Comparison of ENCODE assay signal across 19 cellular contexts in the genomic region with DNA sequence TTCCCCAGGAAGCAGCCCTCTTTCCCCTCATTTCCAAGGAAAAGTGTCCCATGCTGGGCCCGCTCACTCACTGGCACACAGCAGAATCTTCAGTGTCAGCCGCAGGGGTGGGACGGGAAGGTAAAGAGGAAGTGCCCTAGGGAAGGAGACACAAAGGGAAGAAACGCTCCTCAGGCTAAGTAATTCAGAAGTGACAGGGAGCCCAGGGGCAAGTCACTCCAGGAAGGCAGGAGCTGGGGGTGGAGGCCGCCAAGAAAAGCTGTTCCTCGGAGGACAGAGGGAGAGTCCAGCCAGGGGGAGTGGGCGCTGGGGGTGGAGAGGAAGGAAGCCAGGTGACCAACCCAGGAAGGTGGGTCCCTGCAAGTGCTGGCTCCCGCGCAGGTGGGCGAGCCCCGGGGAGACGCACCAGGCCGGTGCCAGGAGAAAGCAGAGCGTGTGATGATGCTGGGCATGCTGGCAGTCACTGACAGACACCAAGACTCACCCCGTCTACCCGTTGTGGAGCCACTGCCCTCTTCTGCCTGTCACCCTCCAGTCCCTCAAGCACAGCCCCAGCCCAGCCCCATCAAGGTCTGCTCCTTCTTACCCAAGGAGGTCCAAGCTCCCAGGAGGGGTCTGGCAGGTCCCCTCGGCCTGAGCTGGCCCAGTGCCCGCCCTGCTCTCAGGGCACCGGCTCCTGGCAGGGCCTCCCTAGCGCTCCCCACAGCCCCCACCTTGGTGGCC. TPM values are rescaled to one million over a fixed set of nuclear protein-coding genes. Genes with fewer than 3 reads are reported as not detected.
DNase-seq lines count a peak whose midpoint lies in the region; ATAC-seq and TF ChIP-seq lines count a peak whose summit lies in the region.
"Had no signal": no experiment of that assay in that cellular context is flagged by ENCODE, and none has a peak within 500 bp of the region (broad histone marks: within the 10 kb centered on the region; RNA-seq: fewer than 3 reads in every experiment).

No MANE protein-coding gene starts in this region.

- no peaks in the 10 kb centered on the region for H3K9me3 Mint-ChIP-seq in immature natural killer cell
- H3K9me3 Mint-ChIP-seq: activated B cell treated with CpG ODN at 0.5 μM for 24 hours; stimulated activated effector memory CD8-positive, alpha-beta T cell treated with anti-CD3 and anti-CD28 coated beads, Interleukin-12 subunit alpha, Interleukin-12 subunit beta, amount 100 ng/mL, for 72 hours had no signal

- H3K27ac ChIP-seq in heart left ventricle: peak overlapping the region in 1 of 12 donors; percentile 2
- H3K27ac ChIP-seq: adrenal gland, PC-9, uterus had no signal

- no peaks in the 10 kb centered on the region for H3K36me3 Mint-ChIP-seq in immature natural killer cell

- peaks cover 0 to 44% (median 18%) of the 10 kb centered on the region in 12 donors for H3K4me1 ChIP-seq in heart left ventricle
- H3K4me1 ChIP-seq: uterus had no signal

- TF ChIP-seq CTCF in heart left ventricle (IDR thresholded peaks at IDR 0.05): no peak

- H3K4me1 Mint-ChIP-seq in immature natural killer cell: peaks cover 27 to 29% of the 10 kb centered on the region in 2 donors

- peak; percentile 11 for DNase-seq in SIG-M5 treated with dmso at 0.1 percent for 504 hours (lab: John Stamatoyannopoulos, UW; ENCODE audit: unreplicated experiment)
- DNase-seq in SIG-M5 (lab: John Stamatoyannopoulos, UW): no peak
- peak; percentile 23 for DNase-seq in NCI-H69 (lab: John Stamatoyannopoulos, UW)
- peak in 3 of 5 donors; percentile 24 to 52 (median 28) for DNase-seq in heart left ventricle
- peak; percentile 80 for DNase-seq in posterior vena cava (ENCODE audit: low spot score)
- DNase-seq in NCI-H1694 treated with DMSO at 0.1 percent for 48 hours (lab: John Stamatoyannopoulos, UW): no peak
- no peak for DNase-seq in NCI-H1092 treated with DMSO at 0.1 percent for 48 hours (lab: John Stamatoyannopoulos, UW)
- no peak for DNase-seq in immature natural killer cell
- DNase-seq: activated B cell treated with CpG ODN at 0.5 μM for 24 hours; activated T-cell treated with anti-CD3 and anti-CD28 coated beads for 4 hours; Calu3; NCI-H1105 treated with DMSO at 0.1 percent for 48 hours; NCI-H446; PC-9; stimulated activated CD4-positive, alpha-beta T cell treated with anti-CD3 and anti-CD28 coated beads, Interleukin-4, amount 100 ng/mL, for 4 hours; uterus had no signal

- WGBS in heart left ventricle, 4 donors: 55 to 79% (median 71%) methylated on average over 18 to 20 of the region's 20 CpGs

- H3K4me3 ChIP-seq in heart left ventricle: no peak overlapping the region
- H3K4me3 ChIP-seq: adrenal gland, PC-9, uterus had no signal

- peak in 2 of 4 donors; percentile 8 to 18 for ATAC-seq in heart left ventricle
- ATAC-seq: left colon; stimulated activated effector memory CD8-positive, alpha-beta T cell treated with anti-CD3 and anti-CD28 coated beads, Interleukin-12 subunit alpha, Interleukin-12 subunit beta, amount 100 ng/mL, for 72 hours had no signal

- H3K4me3 Mint-ChIP-seq in immature natural killer cell: peak overlapping the region in 2 of 5 donors; percentile 23 to 50
- H3K4me3 Mint-ChIP-seq: activated B cell treated with CpG ODN at 0.5 μM for 24 hours; stimulated activated effector memory CD8-positive, alpha-beta T cell treated with anti-CD3 and anti-CD28 coated beads, Interleukin-12 subunit alpha, Interleukin-12 subunit beta, amount 100 ng/mL, for 72 hours had no signal

- peak overlapping the region in 1 of 6 donors; percentile 97 for H3K27ac Mint-ChIP-seq in immature natural killer cell
- H3K27ac Mint-ChIP-seq: activated B cell treated with CpG ODN at 0.5 μM for 24 hours; stimulated activated effector memory CD8-positive, alpha-beta T cell treated with anti-CD3 and anti-CD28 coated beads, Interleukin-12 subunit alpha, Interleukin-12 subunit beta, amount 100 ng/mL, for 72 hours had no signal

- H3K27me3 ChIP-seq in heart left ventricle: no peaks in the 10 kb centered on the region
- H3K27me3 ChIP-seq: adrenal gland, uterus had no signal

- no peaks in the 10 kb centered on the region for H3K9me3 ChIP-seq in heart left ventricle
- H3K9me3 ChIP-seq: adrenal gland, uterus had no signal

- H3K36me3 ChIP-seq in heart left ventricle: peaks cover 0 to 12% (median 0%) of the 10 kb centered on the region in 9 donors
- H3K36me3 ChIP-seq: adrenal gland, uterus had no signal

- TF ChIP-seq POLR2A in heart left ventricle (IDR thresholded peaks at IDR 0.05): no peak

- H3K27me3 Mint-ChIP-seq in immature natural killer cell (ENCODE audit: low read depth in 3 of 3): peaks cover 2 to 10% (median 3%) of the 10 kb centered on the region in 3 donors
- H3K27me3 Mint-ChIP-seq: activated B cell treated with CpG ODN at 0.5 μM for 24 hours had no signal

- intact Hi-C loops in heart left ventricle (cut with DNase I) (no loop called here), posterior vena cava (cut with DNase I) (no loop called here)

RNA-seq across cellular contexts. Expression of a gene that starts 21.7 kb away (rescaled TPM):
- 10 to 100 TPM; 16.7 to 37.6 (median 27.7) TPM for total RNA-seq in heart left ventricle
- 10 to 100 TPM; 13.9 to 15.2 TPM for polyA plus RNA-seq in heart left ventricle
- total RNA-seq in posterior vena cava: 10 to 100 TPM; 47.6 to 66.9 TPM
- polyA plus RNA-seq in immature natural killer cell: 1 to 10 TPM; 1.9 to 8.1 (median 5.1) TPM

Comparison
In these comparisons a context has a peak if more than half of its experiments do, and no peak if none do; other contexts are left out.
1. DNase-seq: peak in SIG-M5 treated with dmso at 0.1 percent for 504 hours (single experiment), NCI-H69 (single experiment), heart left ventricle (3 of 5) and posterior vena cava (single experiment); none in SIG-M5 (single experiment), NCI-H1694 treated with DMSO at 0.1 percent for 48 hours (single experiment), NCI-H1092 treated with DMSO at 0.1 percent for 48 hours (single experiment) and immature natural killer cell (0 of 3).